Comparison of ENCODE assay signal across 32 cellular contexts in the genomic region with DNA sequence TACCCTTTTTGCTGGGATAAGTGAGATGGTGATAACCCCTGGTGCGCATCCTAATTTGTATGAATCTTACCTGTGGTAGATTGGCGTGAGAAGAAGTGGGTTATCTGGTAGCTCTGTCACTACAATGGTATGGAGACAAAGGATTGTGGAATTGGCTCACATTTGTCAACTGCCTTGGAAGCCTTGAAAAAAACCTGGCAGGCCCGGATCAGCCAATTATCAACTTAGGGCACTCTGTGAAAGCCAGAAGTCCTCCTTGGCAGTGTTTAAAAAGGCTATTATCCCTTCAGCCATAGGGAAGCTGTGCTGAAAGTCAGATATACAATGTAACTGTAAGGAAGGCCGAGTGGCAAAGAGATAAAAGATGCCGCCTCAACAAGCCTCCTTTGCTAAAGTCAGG.
"Had no signal": no experiment of that assay in that cellular context is flagged by ENCODE, and none has a peak within 500 bp of the region (broad histone marks: within the 10 kb centered on the region; RNA-seq: fewer than 3 reads in every experiment).

No MANE protein-coding gene starts in this region.

- H3K36me3 Mint-ChIP-seq: activated naive CD8-positive, alpha-beta T cell treated with anti-CD3 and anti-CD28 coated beads for 36 hours; WTC11 had no signal

- H3K27ac Mint-ChIP-seq: activated CD4-positive, alpha-beta memory T cell treated with anti-CD3 and anti-CD28 coated beads for 36 hours; activated CD8-positive, alpha-beta memory T cell treated with anti-CD3 and anti-CD28 coated beads, Interleukin-2, amount 10 ng/mL, durations not matched to agents 7 days and 5 days; activated CD8-positive, alpha-beta T cell treated with anti-CD3 and anti-CD28 coated beads, Interleukin-2, amount 10 ng/mL, durations not matched to agents 7 days and 5 days; activated naive CD4-positive, alpha-beta T cell treated with anti-CD3 and anti-CD28 coated beads for 36 hours; activated naive CD4-positive, alpha-beta T cell treated with anti-CD3 and anti-CD28 coated beads, Interleukin-2, amount 50 U/mL, for 24 hours; activated naive CD8-positive, alpha-beta T cell treated with anti-CD3 and anti-CD28 coated beads for 36 hours; activated naive CD8-positive, alpha-beta T cell treated with anti-CD3 and anti-CD28 coated beads, Interleukin-2, amount 50 U/mL, for 24 hours; activated T-helper 1 cell treated with anti-CD3 and anti-CD28 coated beads, Interleukin-12 subunit alpha, Interleukin-12 subunit beta, Interleukin-2, Interleukin-4 antibody, amounts not matched to agents 30 ng/mL and 10 ng/mL and 1 ng/mL, durations not matched to agents 14 hours and 24 hours and 36 hours; activated T-helper 2 cell treated with anti-CD3 and anti-CD28 coated beads, Interferon-gamma antibody, Interleukin-2, Interleukin-4, amounts not matched to agents 10 μg/mL and 5 μg/mL and 100 μg/mL, durations not matched to agents 14 hours and 24 hours and 36 hours; effector memory CD8-positive, alpha-beta T cell; WTC11 had no signal

- H3K4me3 Mint-ChIP-seq: activated CD4-positive, alpha-beta memory T cell treated with anti-CD3 and anti-CD28 coated beads for 36 hours; activated CD8-positive, alpha-beta memory T cell treated with anti-CD3 and anti-CD28 coated beads, Interleukin-2, amount 10 ng/mL, durations not matched to agents 7 days and 5 days; activated CD8-positive, alpha-beta T cell treated with anti-CD3 and anti-CD28 coated beads, Interleukin-2, amount 10 ng/mL, durations not matched to agents 7 days and 5 days; activated naive CD4-positive, alpha-beta T cell treated with anti-CD3 and anti-CD28 coated beads for 36 hours; activated naive CD4-positive, alpha-beta T cell treated with anti-CD3 and anti-CD28 coated beads, Interleukin-2, amount 50 U/mL, for 24 hours; activated naive CD8-positive, alpha-beta T cell treated with anti-CD3 and anti-CD28 coated beads for 36 hours; activated naive CD8-positive, alpha-beta T cell treated with anti-CD3 and anti-CD28 coated beads, Interleukin-2, amount 50 U/mL, for 24 hours; activated T-helper 1 cell treated with anti-CD3 and anti-CD28 coated beads, Interleukin-12 subunit alpha, Interleukin-12 subunit beta, Interleukin-2, Interleukin-4 antibody, amounts not matched to agents 30 ng/mL and 10 ng/mL and 1 ng/mL, durations not matched to agents 14 hours and 24 hours and 36 hours; effector memory CD8-positive, alpha-beta T cell; WTC11 had no signal

- H3K4me1 Mint-ChIP-seq: activated CD8-positive, alpha-beta memory T cell treated with anti-CD3 and anti-CD28 coated beads, Interleukin-2, amount 10 ng/mL, durations not matched to agents 7 days and 5 days; activated naive CD4-positive, alpha-beta T cell treated with anti-CD3 and anti-CD28 coated beads, Interleukin-2, amount 50 U/mL, for 24 hours; activated naive CD8-positive, alpha-beta T cell treated with anti-CD3 and anti-CD28 coated beads for 36 hours had no signal

- H3K27me3 Mint-ChIP-seq: activated CD8-positive, alpha-beta memory T cell treated with anti-CD3 and anti-CD28 coated beads, Interleukin-2, amount 10 ng/mL, durations not matched to agents 7 days and 5 days; activated naive CD8-positive, alpha-beta T cell treated with anti-CD3 and anti-CD28 coated beads for 36 hours; effector memory CD8-positive, alpha-beta T cell had no signal

- H3K4me1 ChIP-seq: adrenal gland, body of pancreas, esophagus squamous epithelium, gastroesophageal sphincter had no signal

- H3K27me3 ChIP-seq: adrenal gland, body of pancreas, esophagus squamous epithelium, gastroesophageal sphincter had no signal

- DNase-seq: activated CD4-positive, alpha-beta memory T cell treated with anti-CD3 and anti-CD28 coated beads for 36 hours; activated CD4-positive, alpha-beta T cell treated with anti-CD3 and anti-CD28 coated beads for 1 hour; activated CD4-positive, alpha-beta T cell treated with anti-CD3 and anti-CD28 coated beads for 48 hours; activated CD4-positive, alpha-beta T cell treated with anti-CD3 and anti-CD28 coated beads, Interleukin-2, amount 50 U/mL, for 1 hour; activated CD8-positive, alpha-beta memory T cell treated with anti-CD3 and anti-CD28 coated beads, Interleukin-2, amount 10 ng/mL, durations not matched to agents 7 days and 5 days; activated CD8-positive, alpha-beta memory T cell treated with anti-CD3 and anti-CD28 coated beads, Interleukin-2, amount 50 U/mL, for 4 hours; activated CD8-positive, alpha-beta T cell treated with anti-CD3 and anti-CD28 coated beads, Interleukin-2, amount 10 ng/mL, durations not matched to agents 7 days and 5 days; activated effector memory CD4-positive, alpha-beta T cell treated with anti-CD3 and anti-CD28 coated beads, Interleukin-2, amount 50 U/mL, for 16 hours; activated naive CD4-positive, alpha-beta T cell treated with anti-CD3 and anti-CD28 coated beads for 36 hours; activated naive CD8-positive, alpha-beta T cell treated with anti-CD3 and anti-CD28 coated beads for 36 hours; activated naive CD8-positive, alpha-beta T cell treated with anti-CD3 and anti-CD28 coated beads, Interleukin-2, amount 50 U/mL, for 24 hours; activated T-cell treated with anti-CD3 and anti-CD28 coated beads, Interleukin-2, amount 50 U/mL, for 1 hour; activated T-cell treated with anti-CD3 and anti-CD28 coated beads, Interleukin-2, amount 50 U/mL, for 48 hours; adrenal gland; amygdala; aorta; body of pancreas; caudate nucleus; cortex of kidney; dermis blood vessel endothelial cell; effector CD4-positive, alpha-beta T cell; effector memory CD8-positive, alpha-beta T cell; esophagus squamous epithelium; foreskin melanocyte; T-helper 2 cell had no signal

- H3K4me3 ChIP-seq: adrenal gland, body of pancreas, esophagus squamous epithelium, gastroesophageal sphincter had no signal

- H3K36me3 ChIP-seq: adrenal gland had no signal

- H3K27ac ChIP-seq: adrenal gland, body of pancreas, epithelial cell of prostate, esophagus squamous epithelium, gastroesophageal sphincter, VCaP had no signal

- H3K9me3 Mint-ChIP-seq: activated CD4-positive, alpha-beta memory T cell treated with anti-CD3 and anti-CD28 coated beads for 36 hours; activated naive CD4-positive, alpha-beta T cell treated with anti-CD3 and anti-CD28 coated beads for 36 hours; activated naive CD4-positive, alpha-beta T cell treated with anti-CD3 and anti-CD28 coated beads, Interleukin-2, amount 50 U/mL, for 24 hours; activated naive CD8-positive, alpha-beta T cell treated with anti-CD3 and anti-CD28 coated beads for 36 hours; activated naive CD8-positive, alpha-beta T cell treated with anti-CD3 and anti-CD28 coated beads, Interleukin-2, amount 50 U/mL, for 24 hours; activated T-helper 1 cell treated with anti-CD3 and anti-CD28 coated beads, Interleukin-12 subunit alpha, Interleukin-12 subunit beta, Interleukin-2, Interleukin-4 antibody, amounts not matched to agents 30 ng/mL and 10 ng/mL and 1 ng/mL, durations not matched to agents 14 hours and 24 hours and 36 hours; activated T-helper 2 cell treated with anti-CD3 and anti-CD28 coated beads, Interferon-gamma antibody, Interleukin-2, Interleukin-4, amounts not matched to agents 10 μg/mL and 5 μg/mL and 100 μg/mL, durations not matched to agents 14 hours and 24 hours and 36 hours; effector memory CD8-positive, alpha-beta T cell; WTC11 had no signal

- H3K9me3 ChIP-seq: adrenal gland, body of pancreas, esophagus squamous epithelium, gastroesophageal sphincter had no signal
